Comparison of ENCODE assay signal across 9 cellular contexts in genomic region chr4:185115827-185116232, GRCh38. TPM values are rescaled to one million over a fixed set of nuclear protein-coding genes. Genes with fewer than 3 reads are reported as not detected.
A peak's percentile ranks its signal among the peaks of the same experiment; 100 is the strongest.
DNase-seq lines count a peak whose midpoint lies in the region; TF ChIP-seq lines count a peak whose summit lies in the region.
"Had no signal": no experiment of that assay in that cellular context is flagged by ENCODE, and none has a peak within 500 bp of the region (broad histone marks: within the 10 kb centered on the region; RNA-seq: fewer than 3 reads in every experiment).

No MANE protein-coding gene starts in this region.

- POLR2A ChIA-PET in HEK293T (lab: Yijun Ruan, JAX) = interaction anchor here (0.7 to 1.9 kb wide), 13 partner anchors 8 to 382 kb away, joined by 3 to 11 read pairs (median 4); partner anchors contain the start of genes CENPU and SLC25A4

- DNase-seq in HEK293T (ENCODE audit: extremely low spot score) = peak; percentile 66
- peak; percentile 34 for DNase-seq in SK-N-MC (ENCODE audit: low read depth, low spot score)
- peak; percentile 84 for DNase-seq in right atrium auricular region (ENCODE audit: low spot score)
- DNase-seq in skeletal muscle cell (ENCODE audit: low read depth) = peak; percentile 58
- no peak for DNase-seq in KG1 (lab: John Stamatoyannopoulos, UW)
- no peak for DNase-seq in stimulated activated CD4-positive, alpha-beta T cell treated with anti-CD3 and anti-CD28 coated beads, Interleukin-2, amount 100 ng/mL, for 24 hours
- DNase-seq in SIG-M5 treated with dmso at 0.1 percent for 504 hours (lab: John Stamatoyannopoulos, UW; ENCODE audit: unreplicated experiment) = no peak
- no peak for DNase-seq in glomerular visceral epithelial cell (ENCODE audit: extremely low spot score)
- DNase-seq: activated CD8-positive, alpha-beta memory T cell treated with anti-CD3 and anti-CD28 coated beads, Interleukin-2, amount 50 U/mL, for 48 hours had no signal

- CTCF ChIA-PET in HEK293T (lab: Yijun Ruan, JAX) = interaction anchor here (0.9 to 4.3 kb wide), 3 partner anchors 19 to 111 kb away, joined by 3 to 15 read pairs (median 4); no protein-coding TSS in a partner anchor

- no peak overlapping the region for H3K9ac ChIP-seq in SK-N-MC (ENCODE audit: insufficient read length)

- H3K9me3 ChIP-seq in SK-N-MC (ENCODE audit: low read depth, low read length) = no peaks in the 10 kb centered on the region
- no peaks in the 10 kb centered on the region for H3K9me3 ChIP-seq in right atrium auricular region

- peaks cover 0 to 76% of the 10 kb centered on the region in 2 donors for H3K4me1 ChIP-seq in right atrium auricular region

- H3K36me3 ChIP-seq in SK-N-MC (ENCODE audit: insufficient read depth, low read length) = no peaks in the 10 kb centered on the region
- no peaks in the 10 kb centered on the region for H3K36me3 ChIP-seq in right atrium auricular region

- TF ChIP-seq CTCF in right atrium auricular region (IDR thresholded peaks at IDR 0.05) = no peak

- H3K4me3 ChIP-seq in SK-N-MC = no peak overlapping the region
- H3K4me3 ChIP-seq in right atrium auricular region = no peak overlapping the region
- H3K4me3 ChIP-seq in skeletal muscle cell (ENCODE audit: low read depth, low read length) = no peak overlapping the region

- H3K27ac ChIP-seq in SK-N-MC (no peak overlapping the region), right atrium auricular region (peak overlapping the region; percentile 46 to 86)

- no peaks in the 10 kb centered on the region for H3K27me3 ChIP-seq in right atrium auricular region

TF ChIP-seq in HEK293T, 16 proteins besides CTCF, POLR2A, EP300 and RAD21:
- TF ChIP-seq L3MBTL2 (conservative IDR thresholded peaks at IDR 0.05) (peak; percentile 44; the same call in 1 of the 2 replicates), PKNOX1 (IDR thresholded peaks at IDR 0.05) (no peak), NFRKB (IDR thresholded peaks at IDR 0.05) (no peak), HDGF (IDR thresholded peaks at IDR 0.05; ENCODE audit: borderline replicate concordance) (no peak), TARDBP (IDR thresholded peaks at IDR 0.05) (no peak)

RNA-seq across cellular contexts. Expression of gene SLC25A4, which starts 27.2 kb away (rescaled TPM):
- 1,000 to 10,000 TPM in 1 of 2 donors, 100 to 1,000 TPM in 1; 918 to 1,103 TPM for total RNA-seq in right atrium auricular region

Comparison
In these comparisons a context has a peak if more than half of its experiments do, and no peak if none do; other contexts are left out.
1. DNase-seq: peak in HEK293T (single experiment), SK-N-MC (single experiment), right atrium auricular region (single experiment) and skeletal muscle cell (single experiment); none in KG1 (single experiment), stimulated activated CD4-positive, alpha-beta T cell treated with anti-CD3 and anti-CD28 coated beads, Interleukin-2, amount 100 ng/mL, for 24 hours (0 of 2), SIG-M5 treated with dmso at 0.1 percent for 504 hours (single experiment) and glomerular visceral epithelial cell (single experiment).